In the genomic region with DNA sequence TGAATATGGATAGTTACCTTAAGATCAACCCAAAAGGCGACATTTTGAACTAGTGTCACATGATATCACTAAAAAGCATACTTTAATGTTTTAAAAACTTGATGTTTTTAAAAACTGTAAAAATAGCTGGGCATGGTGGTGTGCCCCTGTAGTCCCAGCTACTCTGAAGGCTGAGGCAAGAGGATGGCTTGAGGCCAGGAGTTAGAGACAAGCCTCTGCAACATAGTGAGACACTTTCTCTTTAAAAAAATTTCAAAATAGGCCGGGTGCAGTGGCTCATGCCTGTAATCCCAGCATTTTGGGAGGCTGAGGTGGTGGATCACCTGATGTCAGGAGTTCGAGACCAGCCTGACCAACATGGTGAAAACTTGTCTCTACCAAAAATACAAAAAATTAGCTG, we compare ENCODE assay signal across 18 cellular contexts.
DNase-seq lines count a peak whose midpoint lies in the region; ATAC-seq and TF ChIP-seq lines count a peak whose summit lies in the region.
"Had no signal": no experiment of that assay in that cellular context is flagged by ENCODE, and none has a peak within 500 bp of the region (broad histone marks: within the 10 kb centered on the region; RNA-seq: fewer than 3 reads in every experiment).

No MANE protein-coding gene starts in this region.

- no peak for DNase-seq in ascending aorta (ENCODE audit: low spot score in 2 of 2)
- no peak for DNase-seq in coronary artery (ENCODE audit: low spot score)
- DNase-seq in fibroblast of pulmonary artery (ENCODE audit: low read depth): peak; percentile 6
- DNase-seq in KBM-7: no peak
- no peak for DNase-seq in NCI-H446 (lab: John Stamatoyannopoulos, UW)
- DNase-seq: BE2C; CD4-positive, alpha-beta T cell; DMS153; DMS79; GDM1; GOT3; H7; HFFc6 had no signal

- H3K79me2 ChIP-seq in Loucy (ENCODE audit: insufficient read depth, low read length): no peaks in the 10 kb centered on the region

- H3K4me3 ChIP-seq in Loucy (ENCODE audit: low read length, poor library complexity, severe bottlenecking) (no peak overlapping the region), ascending aorta (no peak overlapping the region), coronary artery (no peak overlapping the region), fibroblast of pulmonary artery (replicated peaks; ENCODE audit: low read depth, low read length) (no peak overlapping the region)

- intact Hi-C loops in ascending aorta (cut with DNase I): no loop called here

- peaks cover 83% of the 10 kb centered on the region for H3K4me1 ChIP-seq in Loucy (ENCODE audit: insufficient read depth, low read length, poor library complexity, severe bottlenecking)
- peaks cover 2 to 18% of the 10 kb centered on the region in 2 donors for H3K4me1 ChIP-seq in ascending aorta
- H3K4me1 ChIP-seq: BE2C had no signal

- ATAC-seq in esophagus mucosa: no peak
- ATAC-seq: HCT116 had no signal

- no peaks in the 10 kb centered on the region for H3K9me2 ChIP-seq in Loucy (replicated peaks; ENCODE audit: low read depth, low read length)

- H3K27me3 ChIP-seq in Loucy (ENCODE audit: insufficient read depth, low read length, poor library complexity, severe bottlenecking) (no peaks in the 10 kb centered on the region), ascending aorta (no peaks in the 10 kb centered on the region)
- H3K27me3 ChIP-seq: BE2C had no signal

- H3K9me3 ChIP-seq in Loucy (ENCODE audit: insufficient read depth, low read depth, low read length) (no peaks in the 10 kb centered on the region), ascending aorta (no peaks in the 10 kb centered on the region)
- H3K9me3 ChIP-seq: BE2C had no signal

- peak overlapping the region; percentile 41; the same call in 1 of the 2 replicates for H2AFZ ChIP-seq in Loucy (ENCODE audit: low read length)

- H4K20me1 ChIP-seq in Loucy (ENCODE audit: insufficient read depth, low read length, poor library complexity, severe bottlenecking): no peaks in the 10 kb centered on the region

- peak overlapping the region; percentile 77 for H3K9ac ChIP-seq in Loucy (ENCODE audit: low read depth, low read length, poor library complexity, severe bottlenecking)

- H3K36me3 ChIP-seq in Loucy (ENCODE audit: insufficient read depth, low read length): no peaks in the 10 kb centered on the region
- H3K36me3 ChIP-seq in ascending aorta: no peaks in the 10 kb centered on the region
- H3K36me3 ChIP-seq: BE2C had no signal

- no peak overlapping the region for H3K4me2 ChIP-seq in Loucy (ENCODE audit: low read depth, low read length, poor library complexity, severe bottlenecking)

- H3F3A ChIP-seq in Loucy (ENCODE audit: low read depth): peaks cover 25% of the 10 kb centered on the region

- in situ Hi-C loops in KBM-7 (cut with MboI; ENCODE audit: low pct_unique_long_range_greater_than_20kb, low sequenced_read_pairs): no loop called here

- TF ChIP-seq CTCF in Loucy (conservative IDR thresholded peaks at IDR 0.05; ENCODE audit: low read length): no peak
- TF ChIP-seq CTCF in ascending aorta (IDR thresholded peaks at IDR 0.05): no peak
- TF ChIP-seq CTCF in coronary artery (IDR thresholded peaks at IDR 0.05): no peak
- TF ChIP-seq CTCF in fibroblast of pulmonary artery (IDR thresholded peaks at IDR 0.05; ENCODE audit: low read length, missing control alignments): no peak

- peak overlapping the region; percentile 2 to 25 for H3K27ac ChIP-seq in ascending aorta
- peak overlapping the region; percentile 21 to 61 for H3K27ac ChIP-seq in coronary artery
- H3K27ac ChIP-seq: C4-2B, HL-60 had no signal
